14 cellular contexts compared by ENCODE assay signal in the genomic region with DNA sequence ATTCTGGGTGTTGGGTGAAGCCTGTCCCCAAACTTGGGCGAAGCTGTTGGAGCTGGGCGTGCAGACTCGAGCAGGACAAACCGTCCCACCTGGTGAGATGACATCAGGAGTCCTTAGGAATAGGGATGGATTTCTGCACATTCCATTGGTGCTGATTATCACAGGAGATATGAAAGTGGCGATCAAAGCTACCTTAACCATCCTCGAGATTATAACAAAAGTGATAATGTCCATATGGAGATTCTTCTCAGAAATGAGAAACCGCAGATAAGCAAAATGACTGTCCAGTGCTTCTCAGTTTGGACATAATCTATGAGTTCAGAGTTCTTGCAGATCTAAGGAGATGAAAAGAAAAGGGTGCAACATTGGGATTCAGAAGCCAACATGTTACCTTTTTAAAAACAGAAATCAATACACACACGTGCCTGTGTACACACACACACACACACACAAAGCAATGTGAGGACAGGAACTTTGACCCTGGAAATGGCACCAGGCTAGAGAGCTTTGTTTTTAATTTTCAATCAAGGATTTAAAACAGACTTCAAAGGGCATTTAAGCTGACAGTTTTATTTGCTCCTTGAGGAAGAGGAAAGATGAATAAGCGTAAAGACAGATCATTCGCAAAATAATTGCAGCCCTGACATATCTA.
DNase-seq lines count a peak whose midpoint lies in the region; ATAC-seq, FAIRE-seq and TF ChIP-seq lines count a peak whose summit lies in the region.
"Had no signal": no experiment of that assay in that cellular context is flagged by ENCODE, and none has a peak within 500 bp of the region (broad histone marks: within the 10 kb centered on the region; RNA-seq: fewer than 3 reads in every experiment).

No MANE protein-coding gene starts in this region.

- TF ChIP-seq RAD21 in K562 (CRISPR knock-in tag; conservative IDR thresholded peaks at IDR 0.05 in 1 of 2, IDR thresholded peaks at IDR 0.05 in 1 of 2) (no peak), liver (IDR thresholded peaks at IDR 0.05) (no peak)

- no peak for FAIRE-seq in K562 (lab: Jason Lieb, UNC)
- FAIRE-seq: HTR-8/SVneo had no signal

- H3K4me1 ChIP-seq in K562 (replicated peaks in 1 of 2; ENCODE audit: control insufficient read depth in 2 of 2, insufficient read depth in 2 of 2, low read length in 2 of 2): peaks cover 0 to 4% of the 10 kb centered on the region in 2 experiments; a peak in 1 of 5 replicates
- H3K4me1 ChIP-seq in liver (ENCODE audit: control insufficient read depth in 4 of 4, insufficient read depth in 4 of 4, low read length in 3 of 4): peaks cover 0 to 15% (median 6%) of the 10 kb centered on the region in 4 donors

- no peaks in the 10 kb centered on the region for H3K36me3 ChIP-seq in KOPT-K1 (ENCODE audit: insufficient read depth, low read length)
- H3K36me3 ChIP-seq in K562 (ENCODE audit: control insufficient read depth, insufficient read depth, low read length): no peaks in the 10 kb centered on the region
- H3K36me3 ChIP-seq in liver (ENCODE audit: control insufficient read depth in 4 of 4, insufficient read depth in 3 of 4, low read depth in 1 of 4, low read length in 3 of 4): no peaks in the 10 kb centered on the region

- H3K36me3 Mint-ChIP-seq in progenitor cell of endocrine pancreas (ENCODE audit: insufficient read depth): no peaks in the 10 kb centered on the region
- no peaks in the 10 kb centered on the region for H3K36me3 Mint-ChIP-seq in HFFc6 (ENCODE audit: low read depth)

- H3K4me1 Mint-ChIP-seq in progenitor cell of endocrine pancreas (ENCODE audit: low read depth) (peaks cover 27% of the 10 kb centered on the region), HFFc6 (ENCODE audit: low read depth) (peaks cover 24% of the 10 kb centered on the region)

- H2AFZ ChIP-seq in K562 (ENCODE audit: low read depth, low read length): no peak overlapping the region

- TF ChIP-seq POLR2A in K562 (conservative IDR thresholded peaks at IDR 0.05): no peak

- no peak for TF ChIP-seq EP300 in K562 (IDR thresholded peaks at IDR 0.05; ENCODE audit: low read length)

- ATAC-seq in K562 (no peak), GM19467 (IDR thresholded peaks at IDR 0.05; ENCODE audit: unreplicated experiment) (no peak), GM21528 (IDR thresholded peaks at IDR 0.05; ENCODE audit: low FRiP score, unreplicated experiment) (no peak)

- no peaks in the 10 kb centered on the region for H4K20me1 ChIP-seq in K562 (replicated peaks; ENCODE audit: control insufficient read depth, insufficient read depth, low read length)

- H3K27ac ChIP-seq in KOPT-K1 (ENCODE audit: low read depth, low read length, poor library complexity, severe bottlenecking) (peak overlapping the region; percentile 11), K562 (ENCODE audit: extremely low read depth, low read depth, low read length) (no peak overlapping the region), liver (ENCODE audit: low read depth in 1 of 2, low read length in 2 of 2) (no peak overlapping the region)

- H3K27me3 ChIP-seq in K562 (ENCODE audit: control insufficient read depth in 2 of 2, insufficient read depth in 2 of 2, low read length in 2 of 2) (peaks cover 17 to 44% of the 10 kb centered on the region in 2 experiments), liver (ENCODE audit: control insufficient read depth in 4 of 4, insufficient read depth in 4 of 4, low read length in 3 of 4) (no peaks in the 10 kb centered on the region)

- H3K79me2 ChIP-seq in K562 (ENCODE audit: control insufficient read depth, insufficient read depth, low read length): no peaks in the 10 kb centered on the region

- BruUV-seq in K562 (replicated peaks; lab: Mats Ljungman, UMichigan): no TSS peak

- H3K27ac Mint-ChIP-seq in progenitor cell of endocrine pancreas (peak overlapping the region; percentile 70), HFFc6 (no peak overlapping the region)

- 9% methylated on average over 10 of the region's 10 CpGs for WGBS in K562 (ENCODE audit: insufficient coverage, low coverage, missing lambda C conversion rate)
- 79% methylated on average over 10 of the region's 10 CpGs for WGBS in liver

- H3K9me3 Mint-ChIP-seq in progenitor cell of endocrine pancreas (ENCODE audit: low read depth): peaks cover 3% of the 10 kb centered on the region
- no peaks in the 10 kb centered on the region; the same call in 1 of the 2 replicates for H3K9me3 Mint-ChIP-seq in HFFc6

- in situ Hi-C loops in K562 (cut with MboI): no loop called here

- CTCF ChIA-PET in K562 (lab: Yijun Ruan, JAX; ENCODE audit: low intra/inter-chr PET ratio): no interaction called here

- POLR2A ChIA-PET in K562 (lab: Yijun Ruan, JAX): interaction anchor here (0.6 to 1.0 kb wide), 3 partner anchors 13 to 781 kb away, joined by 3 to 8 read pairs (median 3); no protein-coding TSS in a partner anchor

- H3K9me1 ChIP-seq in K562 (ENCODE audit: control insufficient read depth, insufficient read depth, low read length): no peaks in the 10 kb centered on the region

- no peak overlapping the region for H3K9ac ChIP-seq in K562 (ENCODE audit: insufficient read depth in 1 of 2, low read depth in 2 of 2, low read length in 2 of 2)
- H3K9ac ChIP-seq in liver (ENCODE audit: low read depth in 1 of 2, low read length in 2 of 2): no peak overlapping the region

- H3K9me3 ChIP-seq in KOPT-K1 (ENCODE audit: insufficient read depth, low read length, poor library complexity, severe bottlenecking) (peaks cover 17% of the 10 kb centered on the region), K562 (replicated peaks; ENCODE audit: control insufficient read depth, insufficient read depth, low read depth, low read length) (no peaks in the 10 kb centered on the region), liver (ENCODE audit: control insufficient read depth in 4 of 4, low read length in 3 of 4) (no peaks in the 10 kb centered on the region)

- H3K4me2 ChIP-seq in K562 (ENCODE audit: insufficient read depth, low read length): no peak overlapping the region

- H3K27me3 Mint-ChIP-seq in progenitor cell of endocrine pancreas (no peaks in the 10 kb centered on the region), HFFc6 (ENCODE audit: insufficient read depth) (peaks cover 2% of the 10 kb centered on the region; the same call in 1 of the 2 replicates)
- H3K27me3 Mint-ChIP-seq: CD4-positive, alpha-beta memory T cell had no signal

- TF ChIP-seq CTCF in K562 (IDR thresholded peaks at IDR 0.05 in 2 of 3, conservative IDR thresholded peaks at IDR 0.05 in 1 of 3; ENCODE audit: insufficient read depth in 2 of 3, low read depth in 1 of 3, low read length in 3 of 3) (no peak), liver (IDR thresholded peaks at IDR 0.05; ENCODE audit: low read depth, low read length, missing input control) (no peak), progenitor cell of endocrine pancreas (IDR thresholded peaks at IDR 0.05; ENCODE audit: unreplicated experiment) (no peak), HFFc6 (IDR thresholded peaks at IDR 0.05) (no peak)

- H3K4me3 Mint-ChIP-seq in progenitor cell of endocrine pancreas (ENCODE audit: low read depth) (no peak overlapping the region), HFFc6 (no peak overlapping the region)
- H3K4me3 Mint-ChIP-seq: CD4-positive, alpha-beta memory T cell had no signal

- DNase-seq in K562 (ENCODE audit: extremely low read depth in 1 of 4, low spot score in 3 of 4) (no peak), progenitor cell of endocrine pancreas (ENCODE audit: low spot score, unreplicated experiment) (no peak), HFFc6 (no peak), GM19240 (ENCODE audit: insufficient read length, low spot score) (no peak)
- DNase-seq: ACHN; C1 segment of cervical spinal cord; CD4-positive, alpha-beta memory T cell; DMS79; HCEC 1CT had no signal

- H3K4me3 ChIP-seq in K562 (no peak overlapping the region), liver (ENCODE audit: low read depth in 1 of 3, low read length in 3 of 3) (no peak overlapping the region)

- intact Hi-C loops in K562 (cut with micrococcal nuclease): loop anchor here (5.0 kb wide), 1 partner anchor 71 kb away; no protein-coding TSS in a partner anchor

TF ChIP-seq in K562, 482 proteins besides CTCF, POLR2A, EP300 and RAD21 (continues in another document):
- TF ChIP-seq HCFC1 (IDR thresholded peaks at IDR 0.05; ENCODE audit: low read depth, low read length) (no peak), FOSL1 (tag; conservative IDR thresholded peaks at IDR 0.05) (peak; percentile 49), NEUROD1 (IDR thresholded peaks at IDR 0.05; ENCODE audit: borderline replicate concordance, low read depth, low read length, partially characterized antibody) (no peak), JUND (IDR thresholded peaks at IDR 0.05; ENCODE audit: borderline replicate concordance, low read depth, low read length) (no peak), JUND (tag; IDR thresholded peaks at IDR 0.05; ENCODE audit: borderline replicate concordance, low read depth, low read length) (peak; percentile 18; the same call in 1 of the 3 replicates), TEAD1 (CRISPR knock-in tag; IDR thresholded peaks at IDR 0.05) (peak in 1 of 2 experiments; percentile 88; a peak in 2 of 4 replicates), NFIX (CRISPR knock-in tag; IDR thresholded peaks at IDR 0.05; ENCODE audit: low read depth) (no peak), SNIP1 (IDR thresholded peaks at IDR 0.05; ENCODE audit: low read depth) (no peak), MEIS2 (IDR thresholded peaks at IDR 0.05; ENCODE audit: partially characterized antibody) (peak; percentile 43), NR2C2 (CRISPR knock-in tag; IDR thresholded peaks at IDR 0.05) (no peak), NR2C2 (tag; IDR thresholded peaks at IDR 0.05) (peak; percentile 56)

TF ChIP-seq in liver, 16 proteins besides CTCF, POLR2A, EP300 and RAD21 (continues in another document):
- TF ChIP-seq ATF3 (IDR thresholded peaks at IDR 0.05): no peak
- TF ChIP-seq, protein P1, sequence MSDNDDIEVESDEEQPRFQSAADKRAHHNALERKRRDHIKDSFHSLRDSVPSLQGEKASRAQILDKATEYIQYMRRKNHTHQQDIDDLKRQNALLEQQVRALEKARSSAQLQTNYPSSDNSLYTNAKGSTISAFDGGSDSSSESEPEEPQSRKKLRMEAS (IDR thresholded peaks at IDR 0.05): peak; percentile 41
